20 cellular contexts compared by ENCODE assay signal in genomic region chr10:104777086-104777799, GRCh38.
DNase-seq lines count a peak whose midpoint lies in the region; ATAC-seq, FAIRE-seq and TF ChIP-seq lines count a peak whose summit lies in the region.
"Had no signal": no experiment of that assay in that cellular context is flagged by ENCODE, and none has a peak within 500 bp of the region (broad histone marks: within the 10 kb centered on the region; RNA-seq: fewer than 3 reads in every experiment).

No MANE protein-coding gene starts in this region.

- no peak for TF ChIP-seq EP300 in H1 (IDR thresholded peaks at IDR 0.05; ENCODE audit: borderline replicate concordance in 1 of 2, low read depth in 2 of 2, low read length in 2 of 2)

- H2BK15ac ChIP-seq in H1 (ENCODE audit: low read length) = no peak overlapping the region

- no peak overlapping the region for H3K4me3 ChIP-seq in HCT116 (replicated peaks in 1 of 2; ENCODE audit: low read depth in 1 of 2, low read length in 2 of 2)
- H3K4me3 ChIP-seq in H1 (ENCODE audit: extremely low read depth in 1 of 4, insufficient read depth in 2 of 4, low read depth in 3 of 4, low read length in 4 of 4) = no peak overlapping the region
- H3K4me3 ChIP-seq in retinal pigment epithelial cell (ENCODE audit: low read length) = no peak overlapping the region
- H3K4me3 ChIP-seq: esophagus squamous epithelium, Peyer's patch had no signal

- H4K5ac ChIP-seq in H1 (ENCODE audit: insufficient read length, low read depth, low read length) = no peak overlapping the region

- H3K79me1 ChIP-seq in H1 (ENCODE audit: low read depth, low read length) = no peaks in the 10 kb centered on the region

- H4K20me1 ChIP-seq in HCT116 (ENCODE audit: insufficient read depth) (no peaks in the 10 kb centered on the region), H1 (replicated peaks in 1 of 2; ENCODE audit: control insufficient read depth in 1 of 2, insufficient read depth in 2 of 2, low read length in 2 of 2) (no peaks in the 10 kb centered on the region)

- no peak overlapping the region for H2BK12ac ChIP-seq in H1 (ENCODE audit: low read depth, low read length)

- no peaks in the 10 kb centered on the region for H3K23me2 ChIP-seq in H1 (ENCODE audit: low read depth, low read length)

- FAIRE-seq in H1 (lab: Jason Lieb, UNC) = no peak
- FAIRE-seq: G401.6, small intestine had no signal

- no peak overlapping the region for H3K18ac ChIP-seq in H1 (ENCODE audit: extremely low read depth, low read length)

- no peak overlapping the region for H3K23ac ChIP-seq in H1 (ENCODE audit: insufficient read length)

- BruUV-seq in HCT116 (replicated peaks; lab: Mats Ljungman, UMichigan) = no TSS peak

- no peak for TF ChIP-seq POLR2A in HCT116 (IDR thresholded peaks at IDR 0.05; ENCODE audit: borderline replicate concordance, extremely low read depth, insufficient read depth, insufficient read length)
- no peak for TF ChIP-seq POLR2A in H1 (IDR thresholded peaks at IDR 0.05; ENCODE audit: control extremely low read depth in 1 of 2, low read depth in 2 of 2, low read length in 2 of 2)

- no peak overlapping the region for H2BK20ac ChIP-seq in H1 (ENCODE audit: low read length)

- no peak overlapping the region for H3K4ac ChIP-seq in H1 (replicated peaks; ENCODE audit: insufficient read length, low read depth, low read length)

- H2AFZ ChIP-seq in HCT116 (ENCODE audit: low read depth, low read length, poor library complexity, severe bottlenecking) (no peak overlapping the region), H1 (ENCODE audit: low read length) (no peak overlapping the region)

- H3K56ac ChIP-seq in H1 (replicated peaks; ENCODE audit: insufficient read length, low read depth, low read length) = no peak overlapping the region

- no peak overlapping the region for H4K91ac ChIP-seq in H1 (replicated peaks; ENCODE audit: insufficient read length, low read length)

- CTCF ChIA-PET in HCT116 (lab: Charles Lee) (interaction anchor here (1.6 kb wide), 1 partner anchor 10 kb away, joined by 4 read pairs; no protein-coding TSS in a partner anchor), H1 (lab: Charles Lee; ENCODE audit: partially characterized antibody) (interaction anchor here (0.8 to 2.2 kb wide), 13 partner anchors 8 to 370 kb away, joined by 3 to 9 read pairs (median 4); no protein-coding TSS in a partner anchor)

- RAD21 ChIA-PET in HCT116 (lab: Charles Lee; ENCODE audit: low non-redundant PET in 1 of 2, low total read pairs in 2 of 2, uncharacterized antibody in 2 of 2, unreplicated experiment in 2 of 2) = no interaction called here

- H3K9me2 ChIP-seq in HCT116 (ENCODE audit: insufficient read depth) = no peaks in the 10 kb centered on the region

- no peak overlapping the region for H2AK5ac ChIP-seq in H1 (ENCODE audit: low read depth, low read length)

- no peak overlapping the region for H2BK5ac ChIP-seq in H1 (ENCODE audit: low read depth, low read length)

- H3K36me3 ChIP-seq in HCT116 (ENCODE audit: control insufficient read depth in 1 of 2, insufficient read depth in 2 of 2, low read length in 2 of 2) = no peaks in the 10 kb centered on the region
- H3K36me3 ChIP-seq in H1 (ENCODE audit: control insufficient read depth in 2 of 4, insufficient read depth in 4 of 4, low read length in 3 of 4) = no peaks in the 10 kb centered on the region
- H3K36me3 ChIP-seq: esophagus squamous epithelium, Peyer's patch had no signal

- DNase-seq in NCI-H1436 (lab: John Stamatoyannopoulos, UW) (peak; percentile 35), NCI-H1436 treated with DMSO at 0.1 percent for 48 hours (lab: John Stamatoyannopoulos, UW) (no peak), HCT116 (ENCODE audit: low read depth, low spot score) (no peak), H1 (ENCODE audit: low read depth in 1 of 2, low spot score in 2 of 2) (no peak), retinal pigment epithelial cell (ENCODE audit: low read depth) (no peak), SKM-1 treated with dmso at 0.1 percent for 144 hours (lab: John Stamatoyannopoulos, UW; ENCODE audit: unreplicated experiment) (no peak), DMS53 (lab: John Stamatoyannopoulos, UW) (no peak)
- DNase-seq: activated CD4-positive, alpha-beta T cell treated with anti-CD3 and anti-CD28 coated beads, Interleukin-2, amount 50 U/mL, for 48 hours; activated naive CD4-positive, alpha-beta T cell treated with Interleukin-2 at 50 U/mL for 16 hours; effector CD4-positive, alpha-beta T cell; esophagus squamous epithelium; naive thymus-derived CD4-positive, alpha-beta T cell; NCI-H526; Peyer's patch; small intestine; stimulated activated CD8-positive, alpha-beta memory T cell treated with anti-CD3 and anti-CD28 coated beads, Interleukin-4, amount 100 ng/mL, for 48 hours; SW 1271 had no signal

- H3K27me3 ChIP-seq in HCT116 (ENCODE audit: insufficient read depth, low read length) (peaks cover 96% of the 10 kb centered on the region), H1 (replicated peaks in 1 of 4; ENCODE audit: control insufficient read depth in 3 of 4, extremely low read depth in 1 of 4, insufficient read depth in 3 of 4, low read length in 3 of 4) (no peaks in the 10 kb centered on the region)
- H3K27me3 ChIP-seq: Peyer's patch had no signal

- no peak overlapping the region for H2BK120ac ChIP-seq in H1 (replicated peaks; ENCODE audit: low read depth, low read length)

- H3K9me3 ChIP-seq in HCT116 (ENCODE audit: control insufficient read depth in 1 of 2, insufficient read depth in 1 of 2, low read depth in 1 of 2, low read length in 2 of 2) (no peaks in the 10 kb centered on the region), H1 (ENCODE audit: insufficient read depth in 2 of 2, low read depth in 1 of 2, low read length in 1 of 2) (no peaks in the 10 kb centered on the region)
- H3K9me3 ChIP-seq: esophagus squamous epithelium, Peyer's patch had no signal

- 90% methylated on average over 4 of the region's 4 CpGs; no CpG with 5 or more reads in 1 of the 2 experiments for WGBS in H1 (ENCODE audit: extremely low coverage in 1 of 2, insufficient coverage in 1 of 2, insufficient read length in 1 of 2, insufficient replicate concordance in 2 of 2, low coverage in 1 of 2, low lambda C conversion rate in 2 of 2, missing lambda C conversion rate in 1 of 2), 2 experiments

- TF ChIP-seq CTCF in HCT116 (IDR thresholded peaks at IDR 0.05 in 2 of 3, conservative IDR thresholded peaks at IDR 0.05 in 1 of 3; ENCODE audit: borderline replicate concordance in 1 of 3, insufficient read depth in 1 of 3, low read depth in 2 of 3, low read length in 2 of 3) = peak in 2 of 3 experiments; percentile 25 to 31; a peak in 3 of 6 replicates
- peak; percentile 53 to 65 (median 56) for TF ChIP-seq CTCF in H1 (IDR thresholded peaks at IDR 0.05; ENCODE audit: control extremely low read depth in 1 of 3, insufficient read depth in 1 of 3, low read depth in 1 of 3, low read length in 3 of 3)
- TF ChIP-seq CTCF in retinal pigment epithelial cell (conservative IDR thresholded peaks at IDR 0.05; ENCODE audit: low read depth, low read length) = peak; percentile 7

- no peak overlapping the region for H4K8ac ChIP-seq in H1 (ENCODE audit: extremely low read depth, insufficient read depth, low read length)

- H3K14ac ChIP-seq in H1 (ENCODE audit: insufficient read length) = no peak overlapping the region

- TF ChIP-seq RAD21 in HCT116 (IDR thresholded peaks at IDR 0.05; ENCODE audit: low read depth) (no peak), H1 (IDR thresholded peaks at IDR 0.05 in 1 of 2, conservative IDR thresholded peaks at IDR 0.05 in 1 of 2; ENCODE audit: low read depth in 2 of 2, low read length in 2 of 2) (peak; percentile 71 to 75)

- intact Hi-C loops in HCT116 (cut with micrococcal nuclease) = no loop called here

- no peak overlapping the region for H3K9ac ChIP-seq in HCT116 (ENCODE audit: low read length)
- no peak overlapping the region for H3K9ac ChIP-seq in H1 (replicated peaks in 1 of 4; ENCODE audit: extremely low read depth in 1 of 4, low read depth in 3 of 4, low read length in 3 of 4)

- H3K79me2 ChIP-seq in HCT116 (ENCODE audit: insufficient read depth, low read length) = no peaks in the 10 kb centered on the region
- no peaks in the 10 kb centered on the region for H3K79me2 ChIP-seq in H1 (ENCODE audit: control insufficient read depth in 1 of 2, insufficient read depth in 2 of 2, low read length in 2 of 2)

- ATAC-seq in HCT116 (peak; percentile 55), HG03565 (IDR thresholded peaks at IDR 0.05; ENCODE audit: unreplicated experiment) (no peak)
- ATAC-seq: naive thymus-derived CD4-positive, alpha-beta T cell had no signal

- no peaks in the 10 kb centered on the region for H3K4me1 ChIP-seq in HCT116 (ENCODE audit: control insufficient read depth in 1 of 2, insufficient read depth in 2 of 2, low read length in 2 of 2)
- peaks cover 0 to 3% (median under 1%) of the 10 kb centered on the region in 4 experiments; a peak in 2 of 7 replicates for H3K4me1 ChIP-seq in H1 (replicated peaks in 1 of 4; ENCODE audit: control insufficient read depth in 3 of 4, insufficient read depth in 4 of 4, low read length in 3 of 4)
- H3K4me1 ChIP-seq: esophagus squamous epithelium, Peyer's patch had no signal

- POLR2A ChIA-PET in HCT116 (lab: Charles Lee) = no interaction called here
- POLR2A ChIA-PET in H1 (lab: Charles Lee; ENCODE audit: partially characterized antibody) = no interaction called here

- H3K4me2 ChIP-seq in HCT116 (ENCODE audit: low read length) = no peak overlapping the region
- H3K4me2 ChIP-seq in H1 (ENCODE audit: insufficient read depth in 1 of 2, low read depth in 2 of 2, low read length in 2 of 2) = no peak overlapping the region

- no peak overlapping the region for H3K27ac ChIP-seq in HCT116 (ENCODE audit: low read depth, low read length)
- H3K27ac ChIP-seq in H1 (ENCODE audit: low read depth, low read length) = no peak overlapping the region
- H3K27ac ChIP-seq: esophagus squamous epithelium, HL-60, Peyer's patch had no signal

TF ChIP-seq in HCT116, 20 proteins besides CTCF, POLR2A, EP300 and RAD21:
- TF ChIP-seq JUND (IDR thresholded peaks at IDR 0.05) (no peak), FOSL1 (IDR thresholded peaks at IDR 0.05; ENCODE audit: low read depth) (no peak)

TF ChIP-seq in H1, 55 proteins besides CTCF, POLR2A, EP300 and RAD21 (continues in another document):
- TF ChIP-seq FOSL1 (IDR thresholded peaks at IDR 0.05; ENCODE audit: insufficient read depth, low read depth, low read length) = no peak
- TF ChIP-seq EGR1 (IDR thresholded peaks at IDR 0.05; ENCODE audit: borderline replicate concordance, low read depth, low read length) = no peak
- TF ChIP-seq BACH1 (IDR thresholded peaks at IDR 0.05; ENCODE audit: low read length) = no peak
- no peak for TF ChIP-seq SP4 (IDR thresholded peaks at IDR 0.05; ENCODE audit: low read length)
- TF ChIP-seq TEAD4 (IDR thresholded peaks at IDR 0.05; ENCODE audit: low read depth, low read length) = no peak
- no peak for TF ChIP-seq RBBP5 (IDR thresholded peaks at IDR 0.05; ENCODE audit: borderline replicate concordance, low read depth, low read length)
- no peak for TF ChIP-seq PHF8 (conservative IDR thresholded peaks at IDR 0.05; ENCODE audit: low read depth, low read length)
- TF ChIP-seq SUZ12 (IDR thresholded peaks at IDR 0.05; ENCODE audit: low read length) = no peak
- TF ChIP-seq JUND (IDR thresholded peaks at IDR 0.05; ENCODE audit: low read length) = no peak
- TF ChIP-seq TCF12 (IDR thresholded peaks at IDR 0.05; ENCODE audit: low read depth, low read length) = no peak
- no peak for TF ChIP-seq EZH2 (IDR thresholded peaks at IDR 0.05; ENCODE audit: low read depth, low read length, severe bottlenecking)
